Comparison of ENCODE assay signal across 17 cellular contexts in the genomic region with DNA sequence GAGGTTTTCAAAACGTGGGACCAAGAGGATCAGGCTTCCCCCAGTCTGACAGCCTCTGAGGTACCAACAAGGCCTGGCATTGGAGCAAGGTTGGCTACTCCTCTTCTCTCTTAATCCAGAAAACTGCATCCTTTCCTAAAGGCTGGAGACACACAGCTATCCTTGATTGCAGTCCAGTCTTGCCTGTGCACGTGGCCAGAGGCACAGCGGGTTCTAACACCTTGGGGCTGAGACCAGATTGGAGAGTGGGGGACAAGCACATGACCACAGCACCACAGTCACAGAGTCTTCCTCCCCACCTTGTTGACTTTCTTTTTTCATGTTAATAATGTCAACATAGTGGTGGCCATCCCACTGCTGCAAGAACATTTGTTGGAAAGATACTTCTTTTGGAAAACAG. TPM values are rescaled to one million over a fixed set of nuclear protein-coding genes. Genes with fewer than 3 reads are reported as not detected.
DNase-seq lines count a peak whose midpoint lies in the region; ATAC-seq and TF ChIP-seq lines count a peak whose summit lies in the region.
"Had no signal": no experiment of that assay in that cellular context is flagged by ENCODE, and none has a peak within 500 bp of the region (broad histone marks: within the 10 kb centered on the region; RNA-seq: fewer than 3 reads in every experiment).

No MANE protein-coding gene starts in this region.

- no peaks in the 10 kb centered on the region for H3K36me3 Mint-ChIP-seq in nephron progenitor cell (ENCODE audit: low read depth)

- TF ChIP-seq POLR2A in heart left ventricle (IDR thresholded peaks at IDR 0.05), result no peak
- no peak for TF ChIP-seq POLR2A in testis (IDR thresholded peaks at IDR 0.05)

- no TSS peak for BruUV-seq in mammary epithelial cell (replicated peaks; lab: Mats Ljungman, UMichigan)

- H4K20me1 ChIP-seq in mammary epithelial cell (ENCODE audit: insufficient read depth, low read length), result no peaks in the 10 kb centered on the region
- H4K20me1 ChIP-seq: BLaER1 had no signal

- H2AFZ ChIP-seq in mammary epithelial cell (ENCODE audit: low read depth, low read length), result no peak overlapping the region

- H3K4me1 Mint-ChIP-seq in nephron progenitor cell, result no peaks in the 10 kb centered on the region

- no peaks in the 10 kb centered on the region for H3K9me3 ChIP-seq in left ventricle myocardium inferior (replicated peaks)
- no peaks in the 10 kb centered on the region for H3K9me3 ChIP-seq in heart left ventricle
- no peaks in the 10 kb centered on the region for H3K9me3 ChIP-seq in testis
- no peaks in the 10 kb centered on the region for H3K9me3 ChIP-seq in mammary epithelial cell (replicated peaks; ENCODE audit: insufficient read depth, low read length)
- H3K9me3 ChIP-seq: BLaER1, Caco-2 had no signal

- dilution Hi-C loops in mammary epithelial cell (cut with HindIII; ENCODE audit: low sequenced_read_pairs), result no loop called here

- H3K9ac ChIP-seq in mammary epithelial cell (ENCODE audit: insufficient read depth, low read length), result no peak overlapping the region
- H3K9ac ChIP-seq: BLaER1 had no signal

- H3K27ac ChIP-seq in left ventricle myocardium inferior (replicated peaks) (peak overlapping the region; percentile 65), heart left ventricle (peak overlapping the region in 5 of 12 donors; percentile 25 to 51 (median 34)), cingulate gyrus (ENCODE audit: low read depth, low read length) (peak overlapping the region; percentile 70), testis (no peak overlapping the region), mammary epithelial cell (ENCODE audit: insufficient read depth, low read depth, low read length) (no peak overlapping the region)
- H3K27ac ChIP-seq: 22Rv1, BLaER1 had no signal

- DNase-seq in left ventricle myocardium inferior (no peak), heart left ventricle (no peak), medulla oblongata (ENCODE audit: extremely low spot score) (peak; percentile 48), testis (peak; percentile 31), nephron progenitor cell (no peak), mammary epithelial cell (no peak)
- DNase-seq: AML-193; Caco-2; CD8-positive, alpha-beta memory T cell; DND-41; GF-D8; H7 had no signal

- ATAC-seq in heart left ventricle (no peak), GM18498 (IDR thresholded peaks at IDR 0.05; ENCODE audit: unreplicated experiment) (no peak)

- no peak overlapping the region for H3K4me3 Mint-ChIP-seq in nephron progenitor cell
- H3K4me3 Mint-ChIP-seq: CD8-positive, alpha-beta memory T cell had no signal

- H3K36me3 ChIP-seq in left ventricle myocardium inferior, result no peaks in the 10 kb centered on the region
- no peaks in the 10 kb centered on the region for H3K36me3 ChIP-seq in heart left ventricle
- no peaks in the 10 kb centered on the region for H3K36me3 ChIP-seq in testis (ENCODE audit: low read depth, missing control alignments)
- H3K36me3 ChIP-seq in mammary epithelial cell (ENCODE audit: insufficient read depth, low read length), result no peaks in the 10 kb centered on the region
- H3K36me3 ChIP-seq: BLaER1 had no signal

- no peak overlapping the region for H3K4me2 ChIP-seq in mammary epithelial cell (ENCODE audit: insufficient read depth, low read depth, low read length)
- H3K4me2 ChIP-seq: BLaER1 had no signal

- 39 to 46% (median 43%) methylated on average over 3 of the region's 3 CpGs for WGBS in heart left ventricle, 4 donors
- 29 to 75% methylated on average over 3 of the region's 3 CpGs for WGBS in testis, 2 donors
- WGBS in mammary epithelial cell (ENCODE audit: low coverage, missing lambda C conversion rate), result 42% methylated on average over 3 of the region's 3 CpGs

- in situ Hi-C loops in mammary epithelial cell (cut with MboI; ENCODE audit: low sequenced_read_pairs in 2 of 2), result no loop called here

- no peaks in the 10 kb centered on the region for H3K79me2 ChIP-seq in mammary epithelial cell (ENCODE audit: insufficient read depth, low read length)

- intact Hi-C loops in left ventricle myocardium inferior (cut with micrococcal nuclease) (no loop called here), heart left ventricle (cut with DNase I) (no loop called here), testis (cut with DNase I; ENCODE audit: low total_unique reads) (no loop called here), mammary epithelial cell (cut with micrococcal nuclease) (no loop called here)

- CTCF ChIA-PET in mammary epithelial cell (lab: Charles Lee; ENCODE audit: low non-redundant PET), result no interaction called here

- H3K27ac Mint-ChIP-seq in nephron progenitor cell, result no peak overlapping the region

- H3K27me3 ChIP-seq in left ventricle myocardium inferior (ENCODE audit: low read depth) (no peaks in the 10 kb centered on the region), heart left ventricle (no peaks in the 10 kb centered on the region), testis (no peaks in the 10 kb centered on the region), mammary epithelial cell (ENCODE audit: insufficient read depth, low read length) (peaks cover 3% of the 10 kb centered on the region)
- H3K27me3 ChIP-seq: BLaER1 had no signal

- H3K4me1 ChIP-seq in left ventricle myocardium inferior (peaks cover 13% of the 10 kb centered on the region), heart left ventricle (peaks cover 0 to 8% (median 0%) of the 10 kb centered on the region in 12 donors), testis (peaks cover 7% of the 10 kb centered on the region), mammary epithelial cell (ENCODE audit: insufficient read depth, low read length) (no peaks in the 10 kb centered on the region)
- H3K4me1 ChIP-seq: BLaER1, Caco-2 had no signal

- no peak for TF ChIP-seq CTCF in left ventricle myocardium inferior (IDR thresholded peaks at IDR 0.05; ENCODE audit: borderline replicate concordance)
- no peak for TF ChIP-seq CTCF in heart left ventricle (IDR thresholded peaks at IDR 0.05)
- no peak for TF ChIP-seq CTCF in testis (IDR thresholded peaks at IDR 0.05)
- no peak for TF ChIP-seq CTCF in nephron progenitor cell (IDR thresholded peaks at IDR 0.05)
- no peak for TF ChIP-seq CTCF in mammary epithelial cell (conservative IDR thresholded peaks at IDR 0.05 in 1 of 2, IDR thresholded peaks at IDR 0.05 in 1 of 2; ENCODE audit: extremely low read depth in 1 of 2, insufficient read depth in 1 of 2, low read depth in 1 of 2, low read length in 2 of 2)

- H3K9me3 Mint-ChIP-seq in nephron progenitor cell, result no peaks in the 10 kb centered on the region
- H3K9me3 Mint-ChIP-seq: CD8-positive, alpha-beta memory T cell had no signal

- no peak overlapping the region for H3K4me3 ChIP-seq in left ventricle myocardium inferior
- H3K4me3 ChIP-seq in heart left ventricle, result no peak overlapping the region
- H3K4me3 ChIP-seq in testis, result no peak overlapping the region
- H3K4me3 ChIP-seq in mammary epithelial cell (replicated peaks in 1 of 3; ENCODE audit: insufficient read depth in 1 of 3, low read depth in 2 of 3, low read length in 3 of 3), result no peak overlapping the region
- H3K4me3 ChIP-seq: BLaER1 had no signal

- H3K27me3 Mint-ChIP-seq in nephron progenitor cell (ENCODE audit: low read depth, poor library complexity), result peaks cover 18% of the 10 kb centered on the region

RNA-seq across cellular contexts. Expression of gene GNAO1, which starts 46.9 kb away (rescaled TPM):
- 15.4 TPM for total RNA-seq in left ventricle myocardium inferior
- total RNA-seq in heart left ventricle, result 10 to 100 TPM in 6 of 9 donors, 1 to 10 TPM in 3; 8.1 to 26.8 (median 13.4) TPM
- polyA plus RNA-seq in heart left ventricle, result 1 to 10 TPM; 1.4 to 9.1 TPM
- 10 to 100 TPM; 28.6 to 33.3 TPM for total RNA-seq in testis
- 37.1 TPM for polyA plus RNA-seq in testis (ENCODE audit: insufficient read depth, low read depth, low replicate concordance)
- under 1 TPM in 1 of 2 donors, not detected in 1; 0.38 TPM for total RNA-seq in mammary epithelial cell
- polyA plus RNA-seq in mammary epithelial cell, result 0.19 TPM
- 19.9 TPM for polyA minus RNA-seq in mammary epithelial cell
- total RNA-seq: A673 had no signal

Comparison
In these comparisons a context has a peak if more than half of its experiments do, and no peak if none do; other contexts are left out.
1. DNase-seq: peak in medulla oblongata (single experiment) and testis (single experiment); none in left ventricle myocardium inferior (single experiment), heart left ventricle (0 of 5), nephron progenitor cell (single experiment) and mammary epithelial cell (single experiment).
2. H3K27ac ChIP-seq: peak in left ventricle myocardium inferior (single experiment) and cingulate gyrus (single experiment); none in testis (0 of 2) and mammary epithelial cell (single experiment).
3. RNA of gene GNAO1, which starts 46.9 kb away (total RNA-seq): 28.6 to 33.3 TPM in testis, 15.4 TPM in left ventricle myocardium inferior (single experiment) and 8.1 to 26.8 TPM in heart left ventricle; 0.38 TPM in mammary epithelial cell; every median in the first group is over 4 times any median in the second.